1 cellular context compared by ENCODE assay signal in the genomic region with DNA sequence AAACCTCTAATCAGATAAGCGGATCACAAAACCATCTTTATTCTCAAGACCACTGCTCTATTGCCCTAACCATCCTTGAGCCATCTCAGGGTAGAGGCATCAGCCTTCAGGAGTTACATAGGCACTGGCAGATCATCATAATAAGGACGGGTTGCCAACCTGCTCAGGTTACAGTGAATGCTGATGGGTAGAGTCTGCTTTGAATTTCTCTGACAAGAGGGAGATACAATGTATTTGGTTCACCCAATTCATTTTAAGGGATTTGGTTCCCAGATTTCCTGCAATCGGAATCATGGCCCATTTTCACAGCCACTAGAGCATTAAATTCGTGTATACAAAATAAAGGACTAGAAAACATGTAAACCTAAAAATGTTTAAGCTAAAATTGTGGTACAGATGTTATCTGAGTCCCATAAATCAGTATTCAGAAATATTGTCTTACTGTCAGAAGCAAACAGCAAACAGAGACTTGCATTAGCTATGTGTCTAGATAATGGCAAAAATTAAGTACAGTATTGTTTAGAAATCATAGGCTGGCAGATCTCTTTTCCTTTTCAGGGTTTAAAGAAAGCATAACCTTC.
TF ChIP-seq lines count a peak whose summit lies in the region.

No MANE protein-coding gene starts in this region.

TF ChIP-seq in HCT116, 20 proteins besides CTCF, POLR2A, EP300 and RAD21 (continued from another document):
- TF ChIP-seq, protein P1, sequence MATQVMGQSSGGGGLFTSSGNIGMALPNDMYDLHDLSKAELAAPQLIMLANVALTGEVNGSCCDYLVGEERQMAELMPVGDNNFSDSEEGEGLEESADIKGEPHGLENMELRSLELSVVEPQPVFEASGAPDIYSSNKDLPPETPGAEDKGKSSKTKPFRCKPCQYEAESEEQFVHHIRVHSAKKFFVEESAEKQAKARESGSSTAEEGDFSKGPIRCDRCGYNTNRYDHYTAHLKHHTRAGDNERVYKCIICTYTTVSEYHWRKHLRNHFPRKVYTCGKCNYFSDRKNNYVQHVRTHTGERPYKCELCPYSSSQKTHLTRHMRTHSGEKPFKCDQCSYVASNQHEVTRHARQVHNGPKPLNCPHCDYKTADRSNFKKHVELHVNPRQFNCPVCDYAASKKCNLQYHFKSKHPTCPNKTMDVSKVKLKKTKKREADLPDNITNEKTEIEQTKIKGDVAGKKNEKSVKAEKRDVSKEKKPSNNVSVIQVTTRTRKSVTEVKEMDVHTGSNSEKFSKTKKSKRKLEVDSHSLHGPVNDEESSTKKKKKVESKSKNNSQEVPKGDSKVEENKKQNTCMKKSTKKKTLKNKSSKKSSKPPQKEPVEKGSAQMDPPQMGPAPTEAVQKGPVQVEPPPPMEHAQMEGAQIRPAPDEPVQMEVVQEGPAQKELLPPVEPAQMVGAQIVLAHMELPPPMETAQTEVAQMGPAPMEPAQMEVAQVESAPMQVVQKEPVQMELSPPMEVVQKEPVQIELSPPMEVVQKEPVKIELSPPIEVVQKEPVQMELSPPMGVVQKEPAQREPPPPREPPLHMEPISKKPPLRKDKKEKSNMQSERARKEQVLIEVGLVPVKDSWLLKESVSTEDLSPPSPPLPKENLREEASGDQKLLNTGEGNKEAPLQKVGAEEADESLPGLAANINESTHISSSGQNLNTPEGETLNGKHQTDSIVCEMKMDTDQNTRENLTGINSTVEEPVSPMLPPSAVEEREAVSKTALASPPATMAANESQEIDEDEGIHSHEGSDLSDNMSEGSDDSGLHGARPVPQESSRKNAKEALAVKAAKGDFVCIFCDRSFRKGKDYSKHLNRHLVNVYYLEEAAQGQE (IDR thresholded peaks at IDR 0.05; ENCODE audit: low read depth), result no peak
- TF ChIP-seq CEBPB (IDR thresholded peaks at IDR 0.05; ENCODE audit: low read depth), result no peak
- no peak for TF ChIP-seq EZH2phosphoT487 (IDR thresholded peaks at IDR 0.05; ENCODE audit: borderline replicate concordance)
- TF ChIP-seq, protein P2, sequence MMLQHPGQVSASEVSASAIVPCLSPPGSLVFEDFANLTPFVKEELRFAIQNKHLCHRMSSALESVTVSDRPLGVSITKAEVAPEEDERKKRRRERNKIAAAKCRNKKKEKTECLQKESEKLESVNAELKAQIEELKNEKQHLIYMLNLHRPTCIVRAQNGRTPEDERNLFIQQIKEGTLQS (IDR thresholded peaks at IDR 0.05), result no peak
- no peak for TF ChIP-seq EGR1 (IDR thresholded peaks at IDR 0.05; ENCODE audit: low read depth)
